Comparison of ENCODE assay signal across 21 cellular contexts in the genomic region with DNA sequence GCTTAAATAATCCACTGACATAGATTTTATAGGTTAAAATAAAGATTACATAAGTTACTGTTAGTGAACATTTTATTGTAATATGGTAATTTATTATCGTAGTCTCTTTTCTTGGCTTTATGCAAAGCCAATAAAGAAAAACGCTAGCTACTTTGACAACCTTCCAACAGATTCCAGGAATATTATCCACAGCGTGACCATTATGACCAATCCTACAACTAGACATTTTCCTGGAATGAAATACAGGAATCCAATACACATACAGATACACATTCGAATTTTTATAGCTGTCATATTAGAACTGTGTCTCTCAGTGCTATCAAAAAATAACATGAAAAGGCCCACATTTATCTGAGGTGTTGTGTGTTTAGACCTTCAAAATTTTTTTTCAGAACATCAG. TPM values are rescaled to one million over a fixed set of nuclear protein-coding genes. Genes with fewer than 3 reads are reported as not detected.
DNase-seq lines count a peak whose midpoint lies in the region; ATAC-seq and TF ChIP-seq lines count a peak whose summit lies in the region.
"Had no signal": no experiment of that assay in that cellular context is flagged by ENCODE, and none has a peak within 500 bp of the region (broad histone marks: within the 10 kb centered on the region; RNA-seq: fewer than 3 reads in every experiment).

No MANE protein-coding gene starts in this region.

- no peak for ATAC-seq in thoracic aorta (ENCODE audit: insufficient number of reproducible peaks, low FRiP score, low read depth)
- ATAC-seq in HG02678 (IDR thresholded peaks at IDR 0.05; ENCODE audit: unreplicated experiment) = no peak
- ATAC-seq in GM19035 (IDR thresholded peaks at IDR 0.05; ENCODE audit: unreplicated experiment) = no peak

- no peaks in the 10 kb centered on the region for H3K36me3 ChIP-seq in thoracic aorta
- H3K36me3 ChIP-seq in CD4-positive, alpha-beta memory T cell (ENCODE audit: insufficient read depth, low read length) = no peaks in the 10 kb centered on the region

- H3K4me1 Mint-ChIP-seq in CD4-positive, alpha-beta memory T cell = no peaks in the 10 kb centered on the region

- peaks cover 0 to 20% (median 13%) of the 10 kb centered on the region in 8 donors for H3K9me3 Mint-ChIP-seq in CD4-positive, alpha-beta memory T cell
- H3K9me3 Mint-ChIP-seq: HFFc6 had no signal

- in situ Hi-C loops in astrocyte of the cerebellum (cut with HindIII; ENCODE audit: low sequenced_read_pairs) = no loop called here

- no peak overlapping the region for H3K27ac Mint-ChIP-seq in CD4-positive, alpha-beta memory T cell
- H3K27ac Mint-ChIP-seq: CD4-positive, alpha-beta T cell; HFFc6 had no signal

- DNase-seq in GM03348 (ENCODE audit: low spot score) = peak; percentile 46
- peak; percentile 51 for DNase-seq in astrocyte of the cerebellum (ENCODE audit: low read depth)
- peak; percentile 50 for DNase-seq in fibroblast of pulmonary artery (ENCODE audit: low read depth)
- DNase-seq in thoracic aorta (ENCODE audit: low spot score) = no peak
- DNase-seq in activated effector memory CD4-positive, alpha-beta T cell treated with anti-CD3 and anti-CD28 coated beads, Interleukin-2, amount 50 U/mL, for 16 hours = no peak
- DNase-seq in CD4-positive, alpha-beta memory T cell = no peak
- DNase-seq: ACHN; CD4-positive, alpha-beta T cell; H7; HFFc6; MV-4-11; NCI-H1417; NCI-H187; NCI-H2227 treated with DMSO at 0.1 percent for 48 hours; NCI-H510A treated with DMSO at 0.1 percent for 48 hours; NCI-H82; OCI-M1; Right ventricle myocardium superior had no signal

- no peaks in the 10 kb centered on the region for H3K9me3 ChIP-seq in thoracic aorta
- H3K9me3 ChIP-seq in CD4-positive, alpha-beta memory T cell (ENCODE audit: control insufficient read depth in 1 of 2, low read length in 2 of 2) = no peaks in the 10 kb centered on the region

- peak overlapping the region in 1 of 2 donors; percentile 23 for H3K27ac ChIP-seq in thoracic aorta
- H3K27ac ChIP-seq in CD4-positive, alpha-beta memory T cell (ENCODE audit: low read depth, low read length) = no peak overlapping the region
- H3K27ac ChIP-seq: SK-N-MC had no signal

- POLR2A ChIA-PET in CD4-positive, alpha-beta memory T cell (lab: Charles Lee; ENCODE audit: partially characterized antibody) = no interaction called here

- H3K4me3 Mint-ChIP-seq in CD4-positive, alpha-beta memory T cell = no peak overlapping the region
- H3K4me3 Mint-ChIP-seq: CD4-positive, alpha-beta T cell; HFFc6 had no signal

- no peaks in the 10 kb centered on the region for H3K27me3 Mint-ChIP-seq in CD4-positive, alpha-beta memory T cell
- H3K27me3 Mint-ChIP-seq: CD4-positive, alpha-beta T cell had no signal

- intact Hi-C loops in CD4-positive, alpha-beta memory T cell (cut with micrococcal nuclease) = no loop called here

- peaks cover 12 to 18% of the 10 kb centered on the region in 2 donors for H3K4me1 ChIP-seq in thoracic aorta (ENCODE audit: control insufficient read depth in 1 of 2, low read depth in 2 of 2)
- H3K4me1 ChIP-seq in CD4-positive, alpha-beta memory T cell (ENCODE audit: insufficient read depth, low read length) = no peaks in the 10 kb centered on the region

- CTCF ChIA-PET in CD4-positive, alpha-beta memory T cell (lab: Charles Lee; ENCODE audit: partially characterized antibody) = interaction anchor here (1.5 kb wide), 1 partner anchor 100 kb away, joined by 3 read pairs; no protein-coding TSS in a partner anchor

- H3K27me3 ChIP-seq in thoracic aorta (replicated peaks; ENCODE audit: insufficient read depth) = no peaks in the 10 kb centered on the region
- H3K27me3 ChIP-seq in CD4-positive, alpha-beta memory T cell (ENCODE audit: insufficient read depth, low read length) = no peaks in the 10 kb centered on the region

- H3K36me3 Mint-ChIP-seq in CD4-positive, alpha-beta memory T cell = peaks cover 12 to 22% of the 10 kb centered on the region in 2 donors

- TF ChIP-seq CTCF in astrocyte of the cerebellum (IDR thresholded peaks at IDR 0.05; ENCODE audit: low read depth, low read length, missing control alignments) (no peak), fibroblast of pulmonary artery (IDR thresholded peaks at IDR 0.05; ENCODE audit: low read length, missing control alignments) (no peak), thoracic aorta (IDR thresholded peaks at IDR 0.05) (no peak)

- H3K4me3 ChIP-seq in astrocyte of the cerebellum (ENCODE audit: low read depth, low read length) = no peak overlapping the region
- H3K4me3 ChIP-seq in fibroblast of pulmonary artery (replicated peaks; ENCODE audit: low read depth, low read length) = no peak overlapping the region
- peak overlapping the region; percentile 16 for H3K4me3 ChIP-seq in thoracic aorta
- no peak overlapping the region for H3K4me3 ChIP-seq in CD4-positive, alpha-beta memory T cell (ENCODE audit: low read length in 2 of 2)
- H3K4me3 ChIP-seq: SK-N-MC had no signal

RNA-seq across cellular contexts. Expression of a gene that starts 13.1 kb away (rescaled TPM):
- total RNA-seq in thoracic aorta = 1,000 to 10,000 TPM; 1,224 to 1,259 TPM
- total RNA-seq in CD4-positive, alpha-beta memory T cell = 1,000 to 10,000 TPM; 2,959 to 3,147 TPM
- polyA plus RNA-seq in CD4-positive, alpha-beta memory T cell = 1,000 to 10,000 TPM; 2,379 to 3,108 TPM

Comparison
In these comparisons a context has a peak if more than half of its experiments do, and no peak if none do; other contexts are left out.
1. DNase-seq: peak in GM03348 (single experiment), astrocyte of the cerebellum (single experiment) and fibroblast of pulmonary artery (single experiment); none in thoracic aorta (single experiment), activated effector memory CD4-positive, alpha-beta T cell treated with anti-CD3 and anti-CD28 coated beads, Interleukin-2, amount 50 U/mL, for 16 hours (single experiment) and CD4-positive, alpha-beta memory T cell (0 of 5).